In the genomic region with DNA sequence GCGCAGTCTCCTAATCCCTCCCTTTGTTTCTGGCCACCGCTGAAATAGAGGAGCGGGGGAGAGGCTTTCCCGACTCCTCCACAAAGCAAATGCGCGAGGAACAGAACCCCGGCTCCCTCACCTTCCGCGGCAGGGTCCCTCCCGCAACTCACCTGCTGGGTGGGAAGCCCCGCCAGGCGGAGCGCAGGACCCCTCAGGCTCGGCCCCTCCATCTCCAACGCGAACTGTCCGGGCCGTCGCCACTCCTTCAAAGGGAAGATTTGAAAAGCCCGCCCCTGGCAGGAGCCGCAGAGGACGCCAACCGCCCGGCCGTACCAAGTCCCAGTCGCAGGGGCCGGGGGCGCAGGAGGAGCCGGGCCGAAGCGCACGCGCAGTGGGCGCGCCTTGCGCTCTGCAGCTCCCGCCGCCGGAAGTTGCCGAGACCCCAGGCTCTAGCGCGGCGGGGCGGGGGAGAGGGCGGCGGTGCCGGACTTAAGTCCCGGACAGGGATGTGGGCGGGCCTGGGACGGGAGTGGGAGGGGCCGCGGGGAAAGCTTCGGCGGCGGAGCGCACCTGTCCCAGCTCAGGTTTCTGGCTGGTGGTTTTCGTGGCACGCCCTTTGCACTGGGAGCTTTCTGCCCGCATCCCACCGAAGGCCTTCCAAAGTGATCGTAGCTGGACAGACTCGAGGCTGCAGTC, we compare ENCODE assay signal across 8 cellular contexts. TPM values are rescaled to one million over a fixed set of nuclear protein-coding genes. Genes with fewer than 3 reads are reported as not detected.
DNase-seq lines count a peak whose midpoint lies in the region; ATAC-seq and TF ChIP-seq lines count a peak whose summit lies in the region.

TSS of gene RTKN2 (minus strand) at position 446 of the 678 bp plus-strand sequence. CDS start at position 212, 234 bp downstream.

- peaks cover 37% of the 10 kb centered on the region for H3K4me1 ChIP-seq in A673 (ENCODE audit: insufficient read depth, low read length, poor library complexity, severe bottlenecking)

- no peaks in the 10 kb centered on the region for H3K36me3 ChIP-seq in A673 (ENCODE audit: insufficient read depth, low read length, poor library complexity, severe bottlenecking)

- CTCF ChIA-PET in A673 (lab: Charles Lee), result no interaction called here

- no peak for TF ChIP-seq CTCF in A673 (conservative IDR thresholded peaks at IDR 0.05; ENCODE audit: low read depth, low read length)
- TF ChIP-seq CTCF in lower leg skin (IDR thresholded peaks at IDR 0.05), result no peak

- WGBS in lower leg skin, 2 donors, result 0% methylated on average over 5 to 25 of the region's 62 CpGs

- TF ChIP-seq POLR2A in lower leg skin (IDR thresholded peaks at IDR 0.05), result no peak

- intact Hi-C loops in A673 (cut with micrococcal nuclease; ENCODE audit: unreplicated experiment) (loop anchor here (5.0 to 10.0 kb wide), 2 partner anchors 154 to 546 kb away; partner anchors contain the start of gene EGR2), lower leg skin (cut with DNase I; ENCODE audit: low total_unique reads) (no loop called here)

- H3K4me3 ChIP-seq in A673 (ENCODE audit: low read depth, low read length, poor library complexity, severe bottlenecking) (peak within 1 kb of the TSS; percentile 91), lower leg skin (ENCODE audit: low read depth, poor library complexity, severe bottlenecking) (peak within 1 kb of the TSS; percentile 63)

- POLR2A ChIA-PET in A673 (lab: Charles Lee; ENCODE audit: low non-redundant PET), result no interaction called here

- no TSS peak for BruUV-seq in A673 (replicated peaks; lab: Mats Ljungman, UMichigan)

- peak; percentile 34 for ATAC-seq in GM18870 (IDR thresholded peaks at IDR 0.05; ENCODE audit: unreplicated experiment)
- ATAC-seq in HG03159 (IDR thresholded peaks at IDR 0.05; ENCODE audit: unreplicated experiment), result peak; percentile 72

- H3K27me3 ChIP-seq in A673 (replicated peaks; ENCODE audit: insufficient read depth, low read depth, low read length, poor library complexity), result no peaks in the 10 kb centered on the region

- H3K27ac ChIP-seq in A673 (ENCODE audit: low read depth, low read length, poor library complexity, severe bottlenecking), result peak within 1 kb of the TSS; percentile 73

- H3K9me3 ChIP-seq in A673 (ENCODE audit: low read depth, low read length, poor library complexity, severe bottlenecking), result no peaks in the 10 kb centered on the region

- peak; percentile 95 for DNase-seq in A673 (ENCODE audit: low spot score)
- peak; percentile 68 for DNase-seq in NCI-H510A treated with DMSO at 0.1 percent for 48 hours (lab: John Stamatoyannopoulos, UW)
- peak; percentile 70 to 75 for DNase-seq in activated CD4-positive, alpha-beta T cell treated with anti-CD3 and anti-CD28 coated beads, Interleukin-2, amount 50 U/mL, for 48 hours
- DNase-seq in ecto neural progenitor cell (ENCODE audit: low spot score), result peak; percentile 96
- peak; percentile 38 to 92 for DNase-seq in lower leg skin (ENCODE audit: low spot score in 2 of 2)
- peak; percentile 72 for DNase-seq in stimulated activated CD4-positive, alpha-beta T cell treated with anti-CD3 and anti-CD28 coated beads, Interleukin-4, amount 100 ng/mL, for 1 hour

RNA-seq across cellular contexts. Expression of gene RTKN2, which starts in this region (rescaled TPM):
- total RNA-seq in A673 (2021), result 21.9 and 22.3 TPM in 2 replicates
- total RNA-seq in lower leg skin, result under 1 TPM; 0.61 to 0.97 (median 0.78) TPM

Comparison
In these comparisons a context has a peak if more than half of its experiments do, and no peak if none do; other contexts are left out.
1. Peak in every context shown above with its lines: DNase-seq, ATAC-seq, H3K4me3 ChIP-seq and H3K27ac ChIP-seq.
2. RNA of gene RTKN2 (total RNA-seq): 21.9 to 22.3 TPM in A673; 0.61 to 0.97 TPM in lower leg skin; every median in the first group is over 10 times any median in the second.
3. Peak in DNase-seq and H3K4me3 ChIP-seq in lower leg skin; RNA of the gene not detected or under 1 TPM.